Comparison of ENCODE assay signal across 27 cellular contexts in the genomic region with DNA sequence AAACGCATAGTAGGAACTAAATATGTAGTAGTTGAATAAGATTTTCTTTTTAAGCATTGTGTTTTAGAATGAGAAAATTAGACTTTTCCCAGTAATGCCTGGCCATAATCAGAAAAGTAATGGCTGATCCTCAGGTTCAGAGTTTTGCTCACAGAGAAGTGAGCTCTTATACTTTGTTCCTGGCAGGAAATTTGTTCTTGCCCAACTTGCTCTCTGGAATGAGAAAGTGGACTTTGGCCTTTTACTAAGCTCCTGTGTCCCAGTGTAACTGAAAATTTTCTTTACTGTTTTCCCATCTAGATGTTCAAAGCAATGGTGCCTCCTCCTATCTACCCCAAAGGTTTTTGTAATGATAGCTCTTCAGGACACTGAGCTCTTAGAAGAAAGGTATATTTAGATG.
DNase-seq lines count a peak whose midpoint lies in the region; TF ChIP-seq lines count a peak whose summit lies in the region.
"Had no signal": no experiment of that assay in that cellular context is flagged by ENCODE, and none has a peak within 500 bp of the region (broad histone marks: within the 10 kb centered on the region; RNA-seq: fewer than 3 reads in every experiment).

No MANE protein-coding gene starts in this region.

- H3K4me1 Mint-ChIP-seq in MCF 10A (ENCODE audit: insufficient read depth, unreplicated experiment), result no peaks in the 10 kb centered on the region

- H3K9me3 ChIP-seq in breast epithelium, result no peaks in the 10 kb centered on the region
- H3K9me3 ChIP-seq: Caco-2, MG63, SJCRH30 had no signal

- H3K4me1 ChIP-seq in breast epithelium, result no peaks in the 10 kb centered on the region
- H3K4me1 ChIP-seq: Caco-2, SJCRH30 had no signal

- H3K9me3 Mint-ChIP-seq in MCF 10A (ENCODE audit: unreplicated experiment), result peaks cover 14% of the 10 kb centered on the region
- H3K9me3 Mint-ChIP-seq: CD4-positive, alpha-beta T cell had no signal

- TF ChIP-seq CTCF in MCF 10A (IDR thresholded peaks at IDR 0.05; ENCODE audit: unreplicated experiment) (no peak), breast epithelium (IDR thresholded peaks at IDR 0.05) (no peak), coronary artery (IDR thresholded peaks at IDR 0.05) (no peak)

- H3K4me3 ChIP-seq in breast epithelium, result no peak overlapping the region
- H3K4me3 ChIP-seq in coronary artery, result no peak overlapping the region
- H3K4me3 ChIP-seq: BLaER1, GM12878, GM23248, MG63, SJCRH30 had no signal

- DNase-seq in MCF 10A (ENCODE audit: unreplicated experiment), result no peak
- DNase-seq in breast epithelium (ENCODE audit: low spot score in 2 of 2), result no peak
- DNase-seq in coronary artery (ENCODE audit: low spot score), result no peak
- peak; percentile 18 for DNase-seq in mucosa of gallbladder (ENCODE audit: low spot score)
- DNase-seq in stimulated activated CD8-positive, alpha-beta memory T cell treated with anti-CD3 and anti-CD28 coated beads, Interleukin-4, amount 100 ng/mL, for 48 hours, result no peak
- DNase-seq in activated effector memory CD4-positive, alpha-beta T cell treated with Interleukin-2 at 50 U/mL for 16 hours, result no peak
- DNase-seq in SKM-1 (lab: John Stamatoyannopoulos, UW; ENCODE audit: unreplicated experiment), result no peak
- no peak for DNase-seq in hypothalamus (lab: John Stamatoyannopoulos, UW)
- DNase-seq: ACHN; Caco-2; CD4-positive, alpha-beta T cell; DMS 273 treated with DMSO at 0.1 percent for 48 hours; DMS79 treated with DMSO at 0.1 percent for 48 hours; GM23248; H9; HFFc6; KG1; MG63; NCI-H1417 treated with DMSO at 0.1 percent for 48 hours; NCI-H187; NCI-H446; NCI-H526; OCI-M1; SJCRH30 had no signal

- BruUV-seq in MCF 10A (replicated peaks; lab: Mats Ljungman, UMichigan), result no TSS peak

- H3K4me3 Mint-ChIP-seq in MCF 10A (ENCODE audit: unreplicated experiment), result no peak overlapping the region
- H3K4me3 Mint-ChIP-seq: CD4-positive, alpha-beta T cell; H9; HFFc6 had no signal

- peak overlapping the region; percentile 31 for H3K27ac Mint-ChIP-seq in MCF 10A (ENCODE audit: low read depth, unreplicated experiment)
- H3K27ac Mint-ChIP-seq: CD4-positive, alpha-beta T cell; H9; HFFc6 had no signal

- CTCF ChIA-PET in MCF 10A (lab: Yijun Ruan, JAX), result interaction anchor here (0.6 kb wide), 1 partner anchor 1609 kb away, joined by 3 read pairs; no protein-coding TSS in a partner anchor

- TF ChIP-seq POLR2A in breast epithelium (IDR thresholded peaks at IDR 0.05), result no peak

- H3K27ac ChIP-seq in breast epithelium (no peak overlapping the region), coronary artery (peak overlapping the region; percentile 74 to 87)
- H3K27ac ChIP-seq: 22Rv1, BLaER1, GM23248, SJCRH30 had no signal

- H3K27me3 ChIP-seq in breast epithelium, result no peaks in the 10 kb centered on the region
- H3K27me3 ChIP-seq: BLaER1, MG63, SJCRH30 had no signal

- H3K27me3 Mint-ChIP-seq in MCF 10A (ENCODE audit: insufficient read depth, unreplicated experiment), result no peaks in the 10 kb centered on the region
- H3K27me3 Mint-ChIP-seq: CD4-positive, alpha-beta T cell had no signal

- intact Hi-C loops in MCF 10A (cut with micrococcal nuclease), result no loop called here
- intact Hi-C loops in breast epithelium (cut with DNase I; ENCODE audit: low total_unique reads), result no loop called here

- POLR2A ChIA-PET in MCF 10A (lab: Yijun Ruan, JAX), result no interaction called here

- H3K36me3 Mint-ChIP-seq in MCF 10A (ENCODE audit: insufficient read depth, unreplicated experiment), result no peaks in the 10 kb centered on the region

- H3K36me3 ChIP-seq in breast epithelium, result no peaks in the 10 kb centered on the region
- H3K36me3 ChIP-seq: BLaER1, MG63, SJCRH30 had no signal

Comparison
In these comparisons a context has a peak if more than half of its experiments do, and no peak if none do; other contexts are left out.
1. H3K27ac ChIP-seq: peak in coronary artery (2 of 2); none in breast epithelium (0 of 2).